In the genomic region with DNA sequence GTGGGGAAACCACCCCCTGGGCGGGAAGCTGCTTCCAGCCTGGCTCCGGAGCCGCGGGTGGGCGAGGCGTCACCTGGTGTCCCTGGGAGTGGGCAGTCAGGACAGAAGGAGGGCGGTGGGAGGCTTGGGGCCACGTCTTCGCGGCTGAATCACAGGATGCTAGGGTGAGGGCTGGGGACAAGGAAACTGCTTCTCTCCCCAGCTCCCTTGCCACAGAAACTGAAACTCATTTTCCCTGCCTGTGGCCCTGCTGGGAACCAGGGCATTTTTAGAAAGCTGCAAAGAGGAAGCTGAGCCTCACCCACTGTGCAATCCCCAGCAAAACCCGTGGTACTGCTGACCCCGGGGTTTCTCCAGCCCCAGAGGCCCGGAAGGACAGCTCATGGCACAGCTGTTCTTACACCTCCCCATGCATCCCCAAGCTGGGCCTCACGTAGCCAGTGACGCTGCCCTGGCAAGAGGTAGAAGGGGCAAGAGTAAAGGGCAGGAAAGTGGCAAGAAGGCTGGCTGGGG, we compare ENCODE assay signal across 8 cellular contexts. TPM values are rescaled to one million over a fixed set of nuclear protein-coding genes. Genes with fewer than 3 reads are reported as not detected.
DNase-seq lines count a peak whose midpoint lies in the region; ATAC-seq lines count a peak whose summit lies in the region.

No MANE protein-coding gene starts in this region.

- ATAC-seq in GM18502 (IDR thresholded peaks at IDR 0.05; ENCODE audit: poor library complexity, unreplicated experiment) (peak; percentile 42), HG02571 (IDR thresholded peaks at IDR 0.05; ENCODE audit: unreplicated experiment) (peak; percentile 38), right cardiac atrium (peak; percentile 50 to 68), GM18858 (IDR thresholded peaks at IDR 0.05; ENCODE audit: unreplicated experiment) (no peak)

- intact Hi-C loops in right cardiac atrium (cut with DNase I) = no loop called here

- H3K27ac ChIP-seq in right cardiac atrium (ENCODE audit: low read length) = peak overlapping the region; percentile 32
- peak overlapping the region; percentile 26 to 94 (median 83) for H3K27ac ChIP-seq in skin epidermis

- DNase-seq in OCI-M1 (lab: John Stamatoyannopoulos, UW) (peak; percentile 70), amygdala (lab: John Stamatoyannopoulos, UW) (peak in 33 of 56 donors; percentile 16 to 66 (median 36)), right cardiac atrium (peak; percentile 74 to 88 (median 85)), NCI-H345 treated with DMSO at 0.1 percent for 48 hours (lab: John Stamatoyannopoulos, UW; ENCODE audit: unreplicated experiment) (no peak)

- H3K4me1 ChIP-seq in right cardiac atrium (ENCODE audit: control insufficient read depth, insufficient read depth, low read length) = peaks cover 21% of the 10 kb centered on the region

- H3K27me3 ChIP-seq in right cardiac atrium (ENCODE audit: control insufficient read depth, insufficient read depth) = no peaks in the 10 kb centered on the region

- no peak overlapping the region for H3K4me3 ChIP-seq in right cardiac atrium (ENCODE audit: low read length)
- peak overlapping the region in 5 of 7 experiments; percentile 4 to 10 (median 8) for H3K4me3 ChIP-seq in skin epidermis

- H3K9me3 ChIP-seq in right cardiac atrium (ENCODE audit: control insufficient read depth, low read length) = no peaks in the 10 kb centered on the region

- WGBS in right cardiac atrium = 23% methylated on average over 15 of the region's 15 CpGs

RNA-seq across cellular contexts. Expression of gene RHBDF2, which starts 8.2 kb away (rescaled TPM):
- total RNA-seq in right cardiac atrium = 10 to 100 TPM; 10.2 to 16.4 (median 12.8) TPM
- polyA plus RNA-seq in right cardiac atrium = 11.2 TPM

RNA-seq across cellular contexts. Expression of gene AANAT, which starts 25.6 kb away (rescaled TPM):
- total RNA-seq in right cardiac atrium = not detected
- polyA plus RNA-seq in right cardiac atrium = not detected

RNA-seq across cellular contexts. Expression of gene UBE2O, which starts 40.1 kb away (rescaled TPM):
- 10 to 100 TPM; 24.2 to 37.3 (median 34.1) TPM for total RNA-seq in right cardiac atrium
- polyA plus RNA-seq in right cardiac atrium = 23.0 TPM

RNA-seq across cellular contexts. Expression of gene CYGB, which starts 44.5 kb away (rescaled TPM):
- total RNA-seq in right cardiac atrium = 10 to 100 TPM; 46.6 to 83.9 (median 67.3) TPM
- polyA plus RNA-seq in right cardiac atrium = 58.7 TPM

RNA-seq across cellular contexts. Expression of gene PRCD, which starts 46.8 kb away (rescaled TPM):
- 10 to 100 TPM in 3 of 4 donors, 1 to 10 TPM in 1; 6.1 to 11.6 (median 10.9) TPM for total RNA-seq in right cardiac atrium
- polyA plus RNA-seq in right cardiac atrium = 9.8 TPM
